10 cellular contexts compared by ENCODE assay signal in genomic region chrX:140503714-140504351, GRCh38. TPM values are rescaled to one million over a fixed set of nuclear protein-coding genes. Genes with fewer than 3 reads are reported as not detected.
DNase-seq lines count a peak whose midpoint lies in the region; ATAC-seq and TF ChIP-seq lines count a peak whose summit lies in the region.
"Had no signal": no experiment of that assay in that cellular context is flagged by ENCODE, and none has a peak within 500 bp of the region (broad histone marks: within the 10 kb centered on the region; RNA-seq: fewer than 3 reads in every experiment).

No MANE protein-coding gene starts in this region.

- no peak overlapping the region for H3K27ac Mint-ChIP-seq in CD4-positive, alpha-beta T cell

- no peak overlapping the region for H3K27ac ChIP-seq in ascending aorta
- H3K27ac ChIP-seq in stomach: no peak overlapping the region
- H3K27ac ChIP-seq in CD4-positive, alpha-beta T cell (ENCODE audit: low read depth, low read length): no peak overlapping the region

- H3K27me3 Mint-ChIP-seq in CD4-positive, alpha-beta T cell: peaks cover 46% of the 10 kb centered on the region

- TF ChIP-seq EP300 in stomach (IDR thresholded peaks at IDR 0.05): no peak

- CTCF ChIA-PET in HEK293T (lab: Yijun Ruan, JAX): interaction anchor here (1.2 kb wide), 1 partner anchor 458 kb away, joined by 3 read pairs; no protein-coding TSS in a partner anchor
- CTCF ChIA-PET in CD4-positive, alpha-beta T cell (lab: Charles Lee): no interaction called here

- H3K36me3 ChIP-seq in ascending aorta: no peaks in the 10 kb centered on the region
- no peaks in the 10 kb centered on the region for H3K36me3 ChIP-seq in iPS-15b (ENCODE audit: control insufficient read depth, insufficient read depth, low read length)
- no peaks in the 10 kb centered on the region for H3K36me3 ChIP-seq in stomach

- H3K4me1 ChIP-seq in ascending aorta (no peaks in the 10 kb centered on the region), iPS-15b (ENCODE audit: control insufficient read depth, insufficient read depth, low read length) (peaks cover 20% of the 10 kb centered on the region), stomach (peaks cover 0 to 48% (median 21%) of the 10 kb centered on the region in 4 donors)

- H3K27me3 ChIP-seq in ascending aorta (peaks cover 7% of the 10 kb centered on the region), iPS-15b (ENCODE audit: control insufficient read depth, insufficient read depth, low read length) (peaks cover 84% of the 10 kb centered on the region), stomach (peaks cover 30 to 98% (median 91%) of the 10 kb centered on the region in 3 donors)
- H3K27me3 ChIP-seq in CD4-positive, alpha-beta T cell (ENCODE audit: control insufficient read depth, insufficient read depth, low read length): peaks cover 57% of the 10 kb centered on the region

- H3K36me3 Mint-ChIP-seq in CD4-positive, alpha-beta T cell (ENCODE audit: low read depth): no peaks in the 10 kb centered on the region

- intact Hi-C loops in ascending aorta (cut with DNase I) (no loop called here), stomach (cut with DNase I; ENCODE audit: low total_unique reads) (no loop called here)
- intact Hi-C loops in CD4-positive, alpha-beta T cell (cut with DNase I, micrococcal nuclease): no loop called here

- H3K9ac ChIP-seq in iPS-15b (ENCODE audit: low read depth, low read length): no peak overlapping the region

- H3K4me3 ChIP-seq in ascending aorta (peak overlapping the region; percentile 50 to 63), iPS-15b (ENCODE audit: low read depth, low read length) (peak overlapping the region; percentile 67), stomach (peak overlapping the region; percentile 32 to 43 (median 36))

- TF ChIP-seq CTCF in ascending aorta (IDR thresholded peaks at IDR 0.05) (no peak), stomach (IDR thresholded peaks at IDR 0.05) (no peak)
- no peak for TF ChIP-seq CTCF in CD4-positive, alpha-beta T cell (IDR thresholded peaks at IDR 0.05)

- no peaks in the 10 kb centered on the region for H3K4me1 Mint-ChIP-seq in CD4-positive, alpha-beta T cell (ENCODE audit: low read depth)

- peak; percentile 37 for DNase-seq in HEK293T (ENCODE audit: extremely low spot score)
- DNase-seq in ascending aorta (ENCODE audit: low spot score in 2 of 2): no peak
- DNase-seq in stomach: no peak
- no peak for DNase-seq in NCI-H2029 treated with DMSO at 0.1 percent for 48 hours (lab: John Stamatoyannopoulos, UW)
- no peak for DNase-seq in NCI-H524 treated with DMSO at 0.1 percent for 48 hours (lab: John Stamatoyannopoulos, UW)
- no peak for DNase-seq in CD4-positive, alpha-beta T cell
- DNase-seq: NCI-H187 treated with DMSO at 0.1 percent for 48 hours, T-helper 9 cell had no signal

- no peak overlapping the region for H3K4me3 Mint-ChIP-seq in CD4-positive, alpha-beta T cell

- POLR2A ChIA-PET in HEK293T (lab: Yijun Ruan, JAX): interaction anchor here (1.2 kb wide), 1 partner anchor 19 kb away, joined by 3 read pairs; no protein-coding TSS in a partner anchor
- POLR2A ChIA-PET in CD4-positive, alpha-beta T cell (lab: Charles Lee): no interaction called here

- ATAC-seq in HG03457 (IDR thresholded peaks at IDR 0.05; ENCODE audit: unreplicated experiment): no peak
- ATAC-seq in CD4-positive, alpha-beta T cell (ENCODE audit: poor library complexity): no peak

- no peaks in the 10 kb centered on the region for H3K9me3 Mint-ChIP-seq in CD4-positive, alpha-beta T cell

- TF ChIP-seq POLR2A in stomach (IDR thresholded peaks at IDR 0.05): no peak

- WGBS in stomach, 5 donors: 2 to 42% (median 11%) methylated on average over 30 to 84 of the region's 92 CpGs

- no peaks in the 10 kb centered on the region for H3K9me3 ChIP-seq in ascending aorta
- H3K9me3 ChIP-seq in iPS-15b (ENCODE audit: control insufficient read depth, insufficient read depth, low read length): no peaks in the 10 kb centered on the region
- peaks cover 0 to 35% (median 17%) of the 10 kb centered on the region in 4 donors for H3K9me3 ChIP-seq in stomach
- H3K9me3 ChIP-seq in CD4-positive, alpha-beta T cell (ENCODE audit: control insufficient read depth, low read length): no peaks in the 10 kb centered on the region

TF ChIP-seq in HEK293T, 16 proteins besides CTCF, POLR2A, EP300 and RAD21:
- TF ChIP-seq L3MBTL2 (conservative IDR thresholded peaks at IDR 0.05): no peak; the same call in 1 of the 2 replicates
- no peak for TF ChIP-seq NFRKB (IDR thresholded peaks at IDR 0.05)
- no peak for TF ChIP-seq TARDBP (IDR thresholded peaks at IDR 0.05)
- no peak for TF ChIP-seq ELF4 (IDR thresholded peaks at IDR 0.05)
- TF ChIP-seq CTBP1 (IDR thresholded peaks at IDR 0.05; ENCODE audit: borderline replicate concordance): no peak
- no peak for TF ChIP-seq FOXA1 (IDR thresholded peaks at IDR 0.05)
- no peak for TF ChIP-seq FOXK2 (IDR thresholded peaks at IDR 0.05)
- TF ChIP-seq HDGF (IDR thresholded peaks at IDR 0.05; ENCODE audit: borderline replicate concordance): no peak
- no peak for TF ChIP-seq FOXM1 (IDR thresholded peaks at IDR 0.05; ENCODE audit: borderline replicate concordance)
TF ChIP-seq in HEK293T: peak in this region for 0.

RNA-seq across cellular contexts. Expression of gene SOX3, which starts 1.0 kb away (rescaled TPM):
- total RNA-seq in ascending aorta (not detected), stomach (not detected)
- not detected for polyA plus RNA-seq in stomach
- not detected for total RNA-seq in CD4-positive, alpha-beta T cell
